ENCODE assay signal across 11 cellular contexts in genomic region chr1:204477036-204477740, GRCh38. TPM values are rescaled to one million over a fixed set of nuclear protein-coding genes. Genes with fewer than 3 reads are reported as not detected.
DNase-seq lines count a peak whose midpoint lies in the region; ATAC-seq and TF ChIP-seq lines count a peak whose summit lies in the region.
"Had no signal": no experiment of that assay in that cellular context is flagged by ENCODE, and none has a peak within 500 bp of the region (broad histone marks: within the 10 kb centered on the region; RNA-seq: fewer than 3 reads in every experiment).

No MANE protein-coding gene starts in this region.

- 36 to 46% (median 43%) methylated on average over 5 of the region's 5 CpGs for WGBS in psoas muscle, 3 donors

- no peaks in the 10 kb centered on the region for H3K27me3 ChIP-seq in psoas muscle (ENCODE audit: insufficient read depth in 3 of 3, low read length in 2 of 3)

- TF ChIP-seq CTCF in psoas muscle (IDR thresholded peaks at IDR 0.05) = no peak

- DNase-seq in ELR (ENCODE audit: low read depth) = peak; percentile 31
- peak in 50 of 56 donors; percentile 26 to 90 (median 70) for DNase-seq in amygdala (lab: John Stamatoyannopoulos, UW)
- peak; percentile 21 for DNase-seq in kidney glomerular epithelial cell (lab: John Stamatoyannopoulos, UW)
- DNase-seq in psoas muscle = no peak
- no peak for DNase-seq in NCI-H774 (lab: John Stamatoyannopoulos, UW)
- DNase-seq in NCI-H2196 treated with DMSO at 0.1 percent for 48 hours (lab: John Stamatoyannopoulos, UW; ENCODE audit: unreplicated experiment) = no peak
- DNase-seq: NCI-H446 treated with DMSO at 0.1 percent for 48 hours had no signal

- H3K4me1 ChIP-seq in psoas muscle = peaks cover 74% of the 10 kb centered on the region

- intact Hi-C loops in psoas muscle (cut with DNase I) = no loop called here

- ATAC-seq in psoas muscle (peak in 3 of 4 donors; percentile 54 to 79 (median 68)), HG02973 (IDR thresholded peaks at IDR 0.05; ENCODE audit: unreplicated experiment) (no peak), GM19324 (IDR thresholded peaks at IDR 0.05; ENCODE audit: low FRiP score, unreplicated experiment) (no peak)

- no peak overlapping the region for H3K27ac ChIP-seq in psoas muscle
- H3K27ac ChIP-seq: SK-N-MC had no signal

- no peaks in the 10 kb centered on the region for H3K36me3 ChIP-seq in psoas muscle (ENCODE audit: insufficient read depth in 1 of 2, low read depth in 1 of 2)

- H3K4me3 ChIP-seq in psoas muscle = no peak overlapping the region
- H3K4me3 ChIP-seq: SK-N-MC had no signal

- no peaks in the 10 kb centered on the region for H3K9me3 ChIP-seq in psoas muscle
- H3K9me3 ChIP-seq: Caco-2 had no signal

RNA-seq across cellular contexts. Expression of gene PIK3C2B, which starts 17.4 kb away (rescaled TPM):
- 10 to 100 TPM in 3 of 4 donors, 1 to 10 TPM in 1; 8.2 to 20.9 (median 13.9) TPM for total RNA-seq in psoas muscle
- polyA plus RNA-seq in psoas muscle = 1 to 10 TPM; 1.9 to 3.9 (median 1.9) TPM

RNA-seq across cellular contexts. Expression of gene MDM4, which starts 39.0 kb away (rescaled TPM):
- 10 to 100 TPM; 33.4 to 67.0 (median 41.1) TPM for total RNA-seq in psoas muscle
- polyA plus RNA-seq in psoas muscle = 1 to 10 TPM; 5.0 to 8.3 (median 6.5) TPM

Comparison
In these comparisons a context has a peak if more than half of its experiments do, and no peak if none do; other contexts are left out.
1. DNase-seq: peak in ELR (single experiment), amygdala (50 of 56) and kidney glomerular epithelial cell (single experiment); none in psoas muscle (0 of 2), NCI-H774 (single experiment) and NCI-H2196 treated with DMSO at 0.1 percent for 48 hours (single experiment).
2. ATAC-seq: peak in psoas muscle (3 of 4); none in HG02973 (single experiment) and GM19324 (single experiment).